In the genomic region with DNA sequence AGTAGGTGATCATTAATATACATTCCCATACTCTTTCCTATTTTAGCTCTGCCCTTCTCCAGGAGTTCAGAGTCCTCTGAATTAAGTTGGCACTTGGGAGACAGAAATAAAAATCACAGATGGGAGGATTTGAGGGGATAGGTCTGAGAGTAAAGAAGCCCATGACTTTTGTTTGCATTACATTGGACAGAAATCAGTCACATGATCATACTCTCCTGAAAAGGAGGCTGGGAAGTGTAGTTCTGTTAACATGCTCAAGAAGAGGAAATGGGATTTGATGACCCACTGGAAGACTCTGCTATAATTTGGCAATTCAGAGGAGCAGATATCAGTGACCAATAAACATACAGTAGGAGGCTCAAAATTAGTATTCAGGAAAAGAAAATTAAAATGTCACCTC, we compare ENCODE assay signal across 17 cellular contexts.
"Had no signal": no experiment of that assay in that cellular context is flagged by ENCODE, and none has a peak within 500 bp of the region (broad histone marks: within the 10 kb centered on the region; RNA-seq: fewer than 3 reads in every experiment).

No MANE protein-coding gene starts in this region.

- ATAC-seq: heart right ventricle; left cardiac atrium; lower lobe of right lung; natural killer cell treated with Interleukin-12 subunit alpha and Interleukin-12 subunit beta and Interleukin-15 and Interleukin-18, amount 100 ng/mL, for 72 hours had no signal

- H3K9me3 ChIP-seq: colonic mucosa, heart right ventricle, lower lobe of right lung, stomach, thoracic aorta, transverse colon had no signal

- H3K4me3 ChIP-seq: colonic mucosa, heart right ventricle, left ventricle myocardium inferior, lower lobe of right lung, stomach, thoracic aorta, transverse colon had no signal

- DNase-seq: colonic mucosa; effector CD4-positive, alpha-beta T cell; heart right ventricle; hypothalamus; kidney; left cardiac atrium; left ventricle myocardium inferior; lower lobe of right lung; midbrain; small intestine; stimulated activated CD4-positive, alpha-beta T cell treated with anti-CD3 and anti-CD28 coated beads, Interleukin-12 subunit alpha, Interleukin-12 subunit beta, amount 100 ng/mL, for 4 hours; stimulated activated naive CD4-positive, alpha-beta T cell; stomach; substantia nigra; transverse colon had no signal

- H3K27ac ChIP-seq: colonic mucosa, heart right ventricle, left ventricle myocardium inferior, lower lobe of right lung, stomach, thoracic aorta, transverse colon had no signal

- H3K4me1 ChIP-seq: colonic mucosa, heart right ventricle, left ventricle myocardium inferior, lower lobe of right lung, stomach, transverse colon had no signal

- H3K36me3 ChIP-seq: colonic mucosa, heart right ventricle, left ventricle myocardium inferior, lower lobe of right lung, stomach, thoracic aorta, transverse colon had no signal

- H3K27me3 ChIP-seq: colonic mucosa, heart right ventricle, stomach, transverse colon had no signal
